8 cellular contexts compared by ENCODE assay signal in the genomic region with DNA sequence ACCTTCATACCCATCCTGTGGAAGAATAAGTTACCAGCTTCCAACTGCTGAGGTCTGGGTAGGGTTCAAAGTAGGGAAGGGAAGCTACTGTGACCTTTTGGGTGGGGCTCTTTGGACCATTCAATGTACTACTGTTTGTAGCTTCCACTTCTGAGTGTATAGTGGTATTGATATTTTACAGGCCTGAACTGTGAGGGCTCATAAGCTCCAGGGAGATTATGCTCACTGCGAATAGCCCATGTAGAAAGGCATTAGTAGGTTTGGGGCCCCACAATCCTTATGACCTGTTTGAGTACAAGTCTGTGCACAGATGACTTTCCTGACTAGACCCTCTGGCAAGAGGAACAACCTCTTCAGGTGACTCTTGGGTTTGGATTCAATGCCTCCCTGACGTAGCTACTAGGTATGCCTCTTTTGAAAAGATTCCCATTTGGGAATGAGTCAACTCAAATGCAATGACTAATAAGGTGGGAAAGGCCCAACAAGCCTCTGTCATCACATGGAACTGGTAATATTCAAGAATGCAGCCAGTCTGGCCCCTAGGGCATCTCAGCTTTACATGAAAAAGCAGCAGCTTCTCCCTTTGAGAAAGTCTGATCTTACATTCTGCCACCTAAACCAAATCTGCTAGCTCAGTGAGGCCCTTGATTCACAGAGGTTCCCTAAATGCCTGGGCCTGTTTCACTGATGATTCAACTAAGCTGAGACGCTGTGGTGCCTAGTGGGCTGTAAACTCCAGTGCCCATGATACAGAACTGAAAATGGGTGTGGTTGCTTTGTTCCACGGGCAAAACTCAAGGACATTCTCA.
DNase-seq lines count a peak whose midpoint lies in the region; ATAC-seq and TF ChIP-seq lines count a peak whose summit lies in the region.

No MANE protein-coding gene starts in this region.

- H3K36me3 Mint-ChIP-seq in activated T-cell treated with anti-CD3 and anti-CD28 coated beads, Interleukin-2, amount 50 U/mL, for 24 hours (ENCODE audit: low read depth), result peaks cover 20% of the 10 kb centered on the region

- TF ChIP-seq CTCF in Panc1 (IDR thresholded peaks at IDR 0.05), result no peak
- TF ChIP-seq CTCF in fibroblast of lung (conservative IDR thresholded peaks at IDR 0.05 in 1 of 2, IDR thresholded peaks at IDR 0.05 in 1 of 2; ENCODE audit: low read depth in 1 of 2, low read length in 2 of 2), result no peak

- no peak overlapping the region for H3K4me3 Mint-ChIP-seq in activated T-cell treated with anti-CD3 and anti-CD28 coated beads, Interleukin-2, amount 50 U/mL, for 24 hours

- peak overlapping the region; percentile 29 for H3K4me2 ChIP-seq in fibroblast of lung (ENCODE audit: extremely low read depth, insufficient read depth, low read length)

- no peaks in the 10 kb centered on the region for H4K20me1 ChIP-seq in fibroblast of lung (ENCODE audit: control insufficient read depth, extremely low read depth, insufficient read depth, low read length)

- H3K4me3 ChIP-seq in Panc1 (ENCODE audit: low read depth in 2 of 2, low read length in 2 of 2) (no peak overlapping the region), fibroblast of lung (replicated peaks in 1 of 4; ENCODE audit: control extremely low read depth in 1 of 4, insufficient read depth in 1 of 4, low read depth in 3 of 4, low read length in 4 of 4) (no peak overlapping the region)

- H3K79me2 ChIP-seq in fibroblast of lung (ENCODE audit: control insufficient read depth, insufficient read depth, low read length), result peaks cover 43% of the 10 kb centered on the region

- in situ Hi-C loops in Panc1 (cut with HindIII; ENCODE audit: low pct_unique_long_range_greater_than_20kb, low sequenced_read_pairs), result no loop called here

- H3K4me1 ChIP-seq in Panc1 (ENCODE audit: control insufficient read depth, insufficient read depth, low read length) (peaks cover 11% of the 10 kb centered on the region), fibroblast of lung (ENCODE audit: control insufficient read depth, extremely low read depth, insufficient read depth, low read length) (peaks cover 12% of the 10 kb centered on the region)

- H3K27ac Mint-ChIP-seq in activated T-cell treated with anti-CD3 and anti-CD28 coated beads, Interleukin-2, amount 50 U/mL, for 24 hours, result peak overlapping the region; percentile 88

- no peaks in the 10 kb centered on the region for H3K9me3 ChIP-seq in Panc1 (ENCODE audit: control insufficient read depth, insufficient read depth, low read depth, low read length)
- H3K9me3 ChIP-seq in fibroblast of lung (ENCODE audit: control insufficient read depth, insufficient read depth, low read depth, low read length), result no peaks in the 10 kb centered on the region

- no peaks in the 10 kb centered on the region for H3K27me3 Mint-ChIP-seq in activated T-cell treated with anti-CD3 and anti-CD28 coated beads, Interleukin-2, amount 50 U/mL, for 24 hours

- no peaks in the 10 kb centered on the region for H3K9me3 Mint-ChIP-seq in activated T-cell treated with anti-CD3 and anti-CD28 coated beads, Interleukin-2, amount 50 U/mL, for 24 hours

- intact Hi-C loops in Panc1 (cut with micrococcal nuclease; ENCODE audit: unreplicated experiment), result no loop called here

- H3K36me3 ChIP-seq in Panc1 (ENCODE audit: control insufficient read depth, insufficient read depth, low read length) (no peaks in the 10 kb centered on the region), fibroblast of lung (ENCODE audit: control insufficient read depth, insufficient read depth, low read length) (no peaks in the 10 kb centered on the region)

- ATAC-seq in HG02623 (IDR thresholded peaks at IDR 0.05; ENCODE audit: unreplicated experiment), result peak; percentile 64
- peak; percentile 71 for ATAC-seq in Panc1

- BruUV-seq in Panc1 (replicated peaks; lab: Mats Ljungman, UMichigan), result no TSS peak

- no peak for DNase-seq in activated T-cell treated with anti-CD3 and anti-CD28 coated beads, Interleukin-2, amount 50 U/mL, for 24 hours
- no peak for DNase-seq in activated T-cell treated with anti-CD3 and anti-CD28 coated beads, Interleukin-2, amount 50 U/mL, for 1 hour
- DNase-seq in Panc1 (ENCODE audit: low read depth, low spot score) (peak; percentile 47), fibroblast of lung (ENCODE audit: low read depth in 2 of 2) (peak; percentile 59 to 96), NCI-H2196 treated with DMSO at 0.1 percent for 48 hours (lab: John Stamatoyannopoulos, UW; ENCODE audit: unreplicated experiment) (no peak), SKM-1 (lab: John Stamatoyannopoulos, UW; ENCODE audit: unreplicated experiment) (no peak)
- peak; percentile 30 for DNase-seq in stimulated activated CD8-positive, alpha-beta memory T cell treated with anti-CD3 and anti-CD28 coated beads, Interleukin-4, amount 100 ng/mL, for 48 hours

- CTCF ChIA-PET in Panc1 (lab: Charles Lee), result no interaction called here

- H3K9ac ChIP-seq in fibroblast of lung (ENCODE audit: insufficient read depth, low read length), result no peak overlapping the region

- H3K27ac ChIP-seq in Panc1 (ENCODE audit: low read length) (no peak overlapping the region), fibroblast of lung (ENCODE audit: insufficient read depth, low read length) (peak overlapping the region; percentile 58)

- H3K4me1 Mint-ChIP-seq in activated T-cell treated with anti-CD3 and anti-CD28 coated beads, Interleukin-2, amount 50 U/mL, for 24 hours (ENCODE audit: low read depth), result peaks cover 90% of the 10 kb centered on the region

- H2AFZ ChIP-seq in fibroblast of lung (ENCODE audit: low read length), result no peak overlapping the region

- POLR2A ChIA-PET in Panc1 (lab: Charles Lee), result no interaction called here

- H3K27me3 ChIP-seq in Panc1 (ENCODE audit: control insufficient read depth, insufficient read depth, low read length) (no peaks in the 10 kb centered on the region), fibroblast of lung (ENCODE audit: control insufficient read depth, insufficient read depth, low read length) (no peaks in the 10 kb centered on the region)

Comparison
In these comparisons a context has a peak if more than half of its experiments do, and no peak if none do; other contexts are left out.
1. DNase-seq: peak in Panc1 (single experiment), fibroblast of lung (2 of 2) and stimulated activated CD8-positive, alpha-beta memory T cell treated with anti-CD3 and anti-CD28 coated beads, Interleukin-4, amount 100 ng/mL, for 48 hours (single experiment); none in activated T-cell treated with anti-CD3 and anti-CD28 coated beads, Interleukin-2, amount 50 U/mL, for 24 hours (single experiment), activated T-cell treated with anti-CD3 and anti-CD28 coated beads, Interleukin-2, amount 50 U/mL, for 1 hour (single experiment), NCI-H2196 treated with DMSO at 0.1 percent for 48 hours (single experiment) and SKM-1 (single experiment).